14 cellular contexts compared by ENCODE assay signal in the genomic region with DNA sequence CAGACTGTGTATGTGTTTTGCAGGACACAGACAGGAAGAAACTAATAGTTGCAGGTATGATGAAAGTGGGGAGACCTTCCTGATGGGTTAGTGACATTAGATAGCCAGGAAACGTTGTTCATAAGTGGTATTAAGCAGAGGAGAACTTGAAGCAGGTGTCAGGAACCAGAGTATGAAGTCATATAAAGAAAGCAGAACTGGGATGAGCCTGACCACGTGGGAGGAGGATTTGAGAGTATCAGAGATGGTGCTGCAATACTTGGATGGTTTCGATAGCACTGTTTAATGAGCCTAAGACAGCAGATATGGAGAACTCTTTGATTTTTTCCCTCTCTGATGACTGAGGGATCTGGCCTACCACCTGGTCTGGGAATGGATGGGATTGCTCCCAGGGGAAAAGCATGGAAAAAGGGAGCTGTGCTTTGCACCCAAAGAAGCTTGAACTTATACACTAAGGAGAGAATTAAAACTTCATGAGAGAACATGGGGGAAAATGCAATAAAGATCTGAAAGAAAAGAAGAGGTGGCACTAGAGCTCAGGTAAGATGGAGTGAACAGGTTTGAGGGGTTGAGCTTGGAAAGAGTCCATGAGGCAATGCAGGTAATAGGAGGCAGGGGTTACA.
DNase-seq lines count a peak whose midpoint lies in the region; ATAC-seq and TF ChIP-seq lines count a peak whose summit lies in the region.
"Had no signal": no experiment of that assay in that cellular context is flagged by ENCODE, and none has a peak within 500 bp of the region (broad histone marks: within the 10 kb centered on the region; RNA-seq: fewer than 3 reads in every experiment).

No MANE protein-coding gene starts in this region.

- H3K27ac ChIP-seq in OCI-LY1 (ENCODE audit: low read depth, low read length, poor library complexity, severe bottlenecking) = peak overlapping the region; percentile 79
- H3K27ac ChIP-seq: BLaER1 treated with 17β-estradiol and CSF1 and Interleukin-3, amounts not matched to agents 10 nM and 100 nM; breast epithelium had no signal

- ATAC-seq in GM18868 (IDR thresholded peaks at IDR 0.05; ENCODE audit: unreplicated experiment) (peak; percentile 59), GM21528 (IDR thresholded peaks at IDR 0.05; ENCODE audit: low FRiP score, unreplicated experiment) (peak; percentile 76), HG03378 (IDR thresholded peaks at IDR 0.05; ENCODE audit: unreplicated experiment) (peak; percentile 70), HG03045 (IDR thresholded peaks at IDR 0.05; ENCODE audit: unreplicated experiment) (no peak), HG02973 (IDR thresholded peaks at IDR 0.05; ENCODE audit: unreplicated experiment) (no peak)

- no peak for DNase-seq in NCI-H2227 treated with DMSO at 0.1 percent for 48 hours (lab: John Stamatoyannopoulos, UW)
- DNase-seq in activated T-helper 2 cell treated with anti-CD3 and anti-CD28 coated beads, Interferon-gamma antibody, Interleukin-2, Interleukin-4, amounts not matched to agents 10 μg/mL and 5 μg/mL and 100 μg/mL, durations not matched to agents 14 hours and 24 hours and 36 hours (ENCODE audit: low spot score) = no peak
- DNase-seq: activated CD4-positive, alpha-beta T cell treated with anti-CD3 and anti-CD28 coated beads, Interleukin-2, amount 50 U/mL, for 4 hours; activated naive CD4-positive, alpha-beta T cell; IMR-90; NCI-H2029 treated with DMSO at 0.1 percent for 48 hours had no signal

- no peaks in the 10 kb centered on the region for H3K36me3 ChIP-seq in OCI-LY1 (ENCODE audit: insufficient read depth, low read length)
- H3K36me3 ChIP-seq: BLaER1 treated with 17β-estradiol and CSF1 and Interleukin-3, amounts not matched to agents 10 nM and 100 nM; breast epithelium had no signal

- peaks cover 30% of the 10 kb centered on the region for H3K9me3 Mint-ChIP-seq in activated T-helper 2 cell treated with anti-CD3 and anti-CD28 coated beads, Interferon-gamma antibody, Interleukin-2, Interleukin-4, amounts not matched to agents 10 μg/mL and 5 μg/mL and 100 μg/mL, durations not matched to agents 14 hours and 24 hours and 36 hours

- no peaks in the 10 kb centered on the region for H3K9me3 ChIP-seq in OCI-LY1 (ENCODE audit: low read length)
- H3K9me3 ChIP-seq: BLaER1 treated with 17β-estradiol and CSF1 and Interleukin-3, amounts not matched to agents 10 nM and 100 nM; breast epithelium had no signal

- no peak overlapping the region for H2AFZ ChIP-seq in OCI-LY1 (ENCODE audit: low read length)

- no peaks in the 10 kb centered on the region for H3K27me3 Mint-ChIP-seq in activated T-helper 2 cell treated with anti-CD3 and anti-CD28 coated beads, Interferon-gamma antibody, Interleukin-2, Interleukin-4, amounts not matched to agents 10 μg/mL and 5 μg/mL and 100 μg/mL, durations not matched to agents 14 hours and 24 hours and 36 hours (ENCODE audit: low read depth)

- peaks cover 41% of the 10 kb centered on the region for H3K4me1 ChIP-seq in OCI-LY1 (ENCODE audit: insufficient read depth, low read length, severe bottlenecking)
- H3K4me1 ChIP-seq: BLaER1 treated with 17β-estradiol and CSF1 and Interleukin-3, amounts not matched to agents 10 nM and 100 nM; breast epithelium had no signal

- no peak overlapping the region for H3K9ac ChIP-seq in OCI-LY1 (ENCODE audit: low read length)
- H3K9ac ChIP-seq: BLaER1 treated with 17β-estradiol and CSF1 and Interleukin-3, amounts not matched to agents 10 nM and 100 nM had no signal

- no peaks in the 10 kb centered on the region for H3K9me2 ChIP-seq in OCI-LY1 (ENCODE audit: low read depth, low read length)

- H3K4me2 ChIP-seq in OCI-LY1 (ENCODE audit: low read length) = peak overlapping the region; percentile 38
- H3K4me2 ChIP-seq: BLaER1 treated with 17β-estradiol and CSF1 and Interleukin-3, amounts not matched to agents 10 nM and 100 nM had no signal

- H3K27me3 ChIP-seq in OCI-LY1 (ENCODE audit: insufficient read depth, low read length) = no peaks in the 10 kb centered on the region
- H3K27me3 ChIP-seq: BLaER1 treated with 17β-estradiol and CSF1 and Interleukin-3, amounts not matched to agents 10 nM and 100 nM; breast epithelium had no signal

- no peak overlapping the region for H3K27ac Mint-ChIP-seq in activated T-helper 2 cell treated with anti-CD3 and anti-CD28 coated beads, Interferon-gamma antibody, Interleukin-2, Interleukin-4, amounts not matched to agents 10 μg/mL and 5 μg/mL and 100 μg/mL, durations not matched to agents 14 hours and 24 hours and 36 hours

- H3K79me2 ChIP-seq in OCI-LY1 (ENCODE audit: insufficient read depth, low read length) = no peaks in the 10 kb centered on the region

- no peak overlapping the region for H3K4me3 ChIP-seq in OCI-LY1 (ENCODE audit: low read depth, low read length, poor library complexity, severe bottlenecking)
- H3K4me3 ChIP-seq: BLaER1 treated with 17β-estradiol and CSF1 and Interleukin-3, amounts not matched to agents 10 nM and 100 nM; breast epithelium had no signal

- H3K4me1 Mint-ChIP-seq in activated T-helper 2 cell treated with anti-CD3 and anti-CD28 coated beads, Interferon-gamma antibody, Interleukin-2, Interleukin-4, amounts not matched to agents 10 μg/mL and 5 μg/mL and 100 μg/mL, durations not matched to agents 14 hours and 24 hours and 36 hours (ENCODE audit: low read depth) = no peaks in the 10 kb centered on the region

- no peak overlapping the region for H3K4me3 Mint-ChIP-seq in activated T-helper 2 cell treated with anti-CD3 and anti-CD28 coated beads, Interferon-gamma antibody, Interleukin-2, Interleukin-4, amounts not matched to agents 10 μg/mL and 5 μg/mL and 100 μg/mL, durations not matched to agents 14 hours and 24 hours and 36 hours (ENCODE audit: low read depth)

- H3K36me3 Mint-ChIP-seq in activated T-helper 2 cell treated with anti-CD3 and anti-CD28 coated beads, Interferon-gamma antibody, Interleukin-2, Interleukin-4, amounts not matched to agents 10 μg/mL and 5 μg/mL and 100 μg/mL, durations not matched to agents 14 hours and 24 hours and 36 hours (ENCODE audit: low read depth) = no peaks in the 10 kb centered on the region

- TF ChIP-seq CTCF in OCI-LY1 (IDR thresholded peaks at IDR 0.05; ENCODE audit: low read length) = no peak

- no peaks in the 10 kb centered on the region for H3F3A ChIP-seq in OCI-LY1 (ENCODE audit: insufficient read depth, low read length)

- intact Hi-C loops in activated T-helper 2 cell treated with anti-CD3 and anti-CD28 coated beads, Interferon-gamma antibody, Interleukin-2, Interleukin-4, amounts not matched to agents 10 μg/mL and 5 μg/mL and 100 μg/mL, durations not matched to agents 14 hours and 24 hours and 36 hours (cut with micrococcal nuclease) = no loop called here

- H4K20me1 ChIP-seq in OCI-LY1 (ENCODE audit: insufficient read depth, low read length) = no peaks in the 10 kb centered on the region
- H4K20me1 ChIP-seq: BLaER1 treated with 17β-estradiol and CSF1 and Interleukin-3, amounts not matched to agents 10 nM and 100 nM had no signal

Comparison
In these comparisons a context has a peak if more than half of its experiments do, and no peak if none do; other contexts are left out.
1. ATAC-seq: peak in GM18868 (single experiment), GM21528 (single experiment) and HG03378 (single experiment); none in HG03045 (single experiment) and HG02973 (single experiment).